Comparison of ENCODE assay signal across 15 cellular contexts in the genomic region with DNA sequence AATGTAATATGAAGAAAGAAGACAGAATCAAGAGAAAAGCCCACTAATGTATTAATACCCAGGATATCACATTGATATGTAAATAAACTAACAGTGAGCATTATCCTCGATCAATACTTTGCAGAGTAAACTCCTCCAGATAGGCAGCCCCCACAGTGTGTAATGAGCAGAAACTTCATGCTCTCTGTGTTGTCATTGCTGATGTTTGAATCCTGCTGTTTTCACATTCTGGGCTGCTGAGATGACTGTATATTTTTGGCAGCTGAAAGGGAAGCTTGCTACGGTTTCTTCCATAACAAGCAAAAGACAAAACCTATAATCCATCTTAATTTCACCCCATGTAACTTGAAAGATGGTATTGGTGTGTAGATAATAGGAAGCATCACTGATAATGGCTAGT. TPM values are rescaled to one million over a fixed set of nuclear protein-coding genes. Genes with fewer than 3 reads are reported as not detected.
A peak's percentile ranks its signal among the peaks of the same experiment; 100 is the strongest.
DNase-seq lines count a peak whose midpoint lies in the region; TF ChIP-seq lines count a peak whose summit lies in the region.
"Had no signal": no experiment of that assay in that cellular context is flagged by ENCODE, and none has a peak within 500 bp of the region (broad histone marks: within the 10 kb centered on the region; RNA-seq: fewer than 3 reads in every experiment).

No MANE protein-coding gene starts in this region.

- H3K9me2 ChIP-seq in GM23248 (ENCODE audit: insufficient read depth) (no peaks in the 10 kb centered on the region), Loucy (replicated peaks; ENCODE audit: low read depth, low read length) (no peaks in the 10 kb centered on the region), SU-DHL-6 (replicated peaks; ENCODE audit: insufficient read depth, low read length) (no peaks in the 10 kb centered on the region)

- H3K79me2 ChIP-seq in GM23248 (ENCODE audit: insufficient read depth): no peaks in the 10 kb centered on the region
- no peaks in the 10 kb centered on the region for H3K79me2 ChIP-seq in Loucy (ENCODE audit: insufficient read depth, low read length)
- H3K79me2 ChIP-seq in SU-DHL-6 (ENCODE audit: insufficient read depth, low read length): no peaks in the 10 kb centered on the region

- CTCF ChIA-PET in GM10248 (lab: Yijun Ruan, JAX): interaction anchor here (1.4 to 2.4 kb wide), 2 partner anchors 10 to 11 kb away, joined by 3 to 7 read pairs; no protein-coding TSS in a partner anchor

- H3K36me3 ChIP-seq in GM23248 (ENCODE audit: low read depth) (no peaks in the 10 kb centered on the region), Loucy (ENCODE audit: insufficient read depth, low read length) (no peaks in the 10 kb centered on the region), SU-DHL-6 (ENCODE audit: low read length) (no peaks in the 10 kb centered on the region; the same call in 1 of the 2 replicates)
- H3K36me3 ChIP-seq: heart right ventricle had no signal

- H3K27me3 ChIP-seq in GM23248 (replicated peaks; ENCODE audit: insufficient read depth): no peaks in the 10 kb centered on the region
- H3K27me3 ChIP-seq in Loucy (ENCODE audit: insufficient read depth, low read length, poor library complexity, severe bottlenecking): no peaks in the 10 kb centered on the region
- H3K27me3 ChIP-seq in SU-DHL-6 (ENCODE audit: low read length): no peaks in the 10 kb centered on the region
- H3K27me3 ChIP-seq: body of pancreas, heart right ventricle had no signal

- no peak overlapping the region for H3K27ac ChIP-seq in GM23248
- no peak overlapping the region for H3K27ac ChIP-seq in SU-DHL-6 (ENCODE audit: low read depth, low read length)
- H3K27ac ChIP-seq: body of pancreas, heart right ventricle had no signal

- H4K20me1 ChIP-seq in GM23248 (ENCODE audit: insufficient read depth): no peaks in the 10 kb centered on the region
- no peaks in the 10 kb centered on the region for H4K20me1 ChIP-seq in Loucy (ENCODE audit: insufficient read depth, low read length, poor library complexity, severe bottlenecking)
- H4K20me1 ChIP-seq in SU-DHL-6 (ENCODE audit: low read depth, low read length): no peaks in the 10 kb centered on the region

- H3K9me3 ChIP-seq in GM23248 (ENCODE audit: low read depth): no peaks in the 10 kb centered on the region
- H3K9me3 ChIP-seq in Loucy (ENCODE audit: insufficient read depth, low read depth, low read length): no peaks in the 10 kb centered on the region
- H3K9me3 ChIP-seq in SU-DHL-6 (ENCODE audit: insufficient read depth, low read length): no peaks in the 10 kb centered on the region
- H3K9me3 ChIP-seq: body of pancreas had no signal

- no peaks in the 10 kb centered on the region for H3K4me1 ChIP-seq in GM23248 (ENCODE audit: insufficient read depth)
- H3K4me1 ChIP-seq in Loucy (ENCODE audit: insufficient read depth, low read length, poor library complexity, severe bottlenecking): no peaks in the 10 kb centered on the region
- H3K4me1 ChIP-seq: body of pancreas, heart right ventricle had no signal

- H3K9ac ChIP-seq in GM23248: no peak overlapping the region
- no peak overlapping the region for H3K9ac ChIP-seq in Loucy (ENCODE audit: low read depth, low read length, poor library complexity, severe bottlenecking)
- H3K9ac ChIP-seq in SU-DHL-6 (ENCODE audit: low read length): no peak overlapping the region

- no peak overlapping the region for H3K4me2 ChIP-seq in GM23248 (ENCODE audit: unreplicated experiment)
- H3K4me2 ChIP-seq in Loucy (ENCODE audit: low read depth, low read length, poor library complexity, severe bottlenecking): no peak overlapping the region
- peak overlapping the region; percentile 4 for H3K4me2 ChIP-seq in SU-DHL-6 (ENCODE audit: low read depth, low read length, poor library complexity, severe bottlenecking)

- POLR2A ChIA-PET in GM10248 (lab: Yijun Ruan, JAX): no interaction called here

- H3F3A ChIP-seq in GM23248 (ENCODE audit: insufficient read depth) (no peaks in the 10 kb centered on the region), Loucy (ENCODE audit: low read depth) (no peaks in the 10 kb centered on the region), SU-DHL-6 (ENCODE audit: insufficient read depth) (no peaks in the 10 kb centered on the region)

- DNase-seq in GM23248 (peak; percentile 7), fibroblast of villous mesenchyme (ENCODE audit: low read depth) (peak; percentile 12), AG08396 (ENCODE audit: low spot score) (no peak), GM10248 (ENCODE audit: extremely low spot score) (no peak), hypothalamus (lab: John Stamatoyannopoulos, UW) (no peak), NCI-H1092 treated with DMSO at 0.1 percent for 48 hours (lab: John Stamatoyannopoulos, UW) (no peak)
- DNase-seq: activated CD4-positive, alpha-beta T cell treated with anti-CD3 and anti-CD28 coated beads for 36 hours; body of pancreas; DND-41; heart right ventricle; NCI-H1417 treated with DMSO at 0.1 percent for 48 hours; NCI-H510A treated with DMSO at 0.1 percent for 48 hours; stimulated activated CD8-positive, alpha-beta memory T cell treated with anti-CD3 and anti-CD28 coated beads, Interleukin-4, amount 100 ng/mL, for 48 hours had no signal

- in situ Hi-C loops in GM23248 (cut with MboI): loop anchor here (25.0 kb wide), 1 partner anchor 640 kb away; no protein-coding TSS in a partner anchor

- TF ChIP-seq CTCF in Loucy (conservative IDR thresholded peaks at IDR 0.05; ENCODE audit: low read length) (no peak), SU-DHL-6 (IDR thresholded peaks at IDR 0.05; ENCODE audit: insufficient read depth, low read length, poor library complexity, severe bottlenecking) (no peak), fibroblast of villous mesenchyme (IDR thresholded peaks at IDR 0.05; ENCODE audit: insufficient read depth, low read depth, low read length) (no peak), GM10248 (IDR thresholded peaks at IDR 0.05; ENCODE audit: control extremely low read depth, extremely low read depth, low read depth, missing control alignments) (no peak)

- H3K4me3 ChIP-seq in GM23248 (no peak overlapping the region), Loucy (ENCODE audit: low read length, poor library complexity, severe bottlenecking) (no peak overlapping the region), SU-DHL-6 (ENCODE audit: insufficient read depth, low read length, poor library complexity, severe bottlenecking) (no peak overlapping the region), fibroblast of villous mesenchyme (ENCODE audit: low read depth, low read length) (no peak overlapping the region)
- H3K4me3 ChIP-seq: body of pancreas had no signal

- no peak overlapping the region for H2AFZ ChIP-seq in GM23248
- H2AFZ ChIP-seq in Loucy (ENCODE audit: low read length): peak overlapping the region; percentile 67
- H2AFZ ChIP-seq in SU-DHL-6 (ENCODE audit: low read depth, low read length, severe bottlenecking): no peak overlapping the region

- WGBS in GM23248 (ENCODE audit: low coverage in 1 of 2, low lambda C conversion rate in 2 of 2, missing lambda C conversion rate in 2 of 2), 2 experiments: 23 to 39% methylated on average over 2 of the region's 2 CpGs

RNA-seq across cellular contexts. Expression of a gene that starts 15.3 kb away (rescaled TPM):
- total RNA-seq in GM23248 (2014; rRNA removed; shearing (Covaris generic)): not detected in 2 replicates
- polyA plus RNA-seq in GM23248 (2016; fragmentation: Nextera tagmentation; extraction: Ambion mirVana): 0.01 TPM in 1 of 2 replicates, not detected in the other
- 0.43 and 1.6 TPM in 2 replicates for total RNA-seq in fibroblast of villous mesenchyme
- total RNA-seq: activated CD4-positive, alpha-beta T cell treated with anti-CD3 and anti-CD28 coated beads for 36 hours had no signal

Comparison
In these comparisons a context has a peak if more than half of its experiments do, and no peak if none do; other contexts are left out.
1. DNase-seq: peak in GM23248 (single experiment) and fibroblast of villous mesenchyme (single experiment); none in AG08396 (single experiment), GM10248 (single experiment), hypothalamus (0 of 51) and NCI-H1092 treated with DMSO at 0.1 percent for 48 hours (single experiment).